Comparison of ENCODE assay signal across 8 cellular contexts in genomic region chr1:31977361-31978131, GRCh38. TPM values are rescaled to one million over a fixed set of nuclear protein-coding genes. Genes with fewer than 3 reads are reported as not detected.
DNase-seq lines count a peak whose midpoint lies in the region; ATAC-seq lines count a peak whose summit lies in the region.

No MANE protein-coding gene starts in this region.

- no peak for ATAC-seq in central memory CD8-positive, alpha-beta T cell (replicated peaks; ENCODE audit: extremely low read depth, poor library complexity, severe bottlenecking)
- ATAC-seq in naive B cell (ENCODE audit: low read depth in 2 of 2) (no peak), GM18870 (IDR thresholded peaks at IDR 0.05; ENCODE audit: unreplicated experiment) (no peak), HG03442 (IDR thresholded peaks at IDR 0.05; ENCODE audit: unreplicated experiment) (no peak)

- H3K27me3 Mint-ChIP-seq in central memory CD8-positive, alpha-beta T cell = no peaks in the 10 kb centered on the region
- H3K27me3 Mint-ChIP-seq in naive B cell = no peaks in the 10 kb centered on the region

- no peaks in the 10 kb centered on the region for H3K9me3 Mint-ChIP-seq in central memory CD8-positive, alpha-beta T cell
- H3K9me3 Mint-ChIP-seq in naive B cell = no peaks in the 10 kb centered on the region

- H3K27ac Mint-ChIP-seq in central memory CD8-positive, alpha-beta T cell (ENCODE audit: low read depth) = peak overlapping the region; percentile 14
- H3K27ac Mint-ChIP-seq in naive B cell = peak overlapping the region in 5 of 6 donors; percentile 5 to 88 (median 31)

- DNase-seq in GM03348 (ENCODE audit: low spot score) (peak; percentile 77), NCI-H524 (lab: John Stamatoyannopoulos, UW) (peak; percentile 32 to 75), naive B cell (no peak), A172 (ENCODE audit: low spot score) (no peak), NCI-H774 (lab: John Stamatoyannopoulos, UW) (no peak)
- no peak for DNase-seq in central memory CD8-positive, alpha-beta T cell (ENCODE audit: low spot score in 2 of 2)

- peaks cover 21% of the 10 kb centered on the region for H3K4me1 Mint-ChIP-seq in central memory CD8-positive, alpha-beta T cell
- H3K4me1 Mint-ChIP-seq in naive B cell = peaks cover 25 to 33% (median 26%) of the 10 kb centered on the region in 3 donors

- peaks cover 4% of the 10 kb centered on the region for H3K36me3 Mint-ChIP-seq in central memory CD8-positive, alpha-beta T cell (ENCODE audit: insufficient read depth)
- no peaks in the 10 kb centered on the region for H3K36me3 Mint-ChIP-seq in naive B cell

- no peak overlapping the region for H3K4me3 Mint-ChIP-seq in central memory CD8-positive, alpha-beta T cell
- peak overlapping the region in 2 of 8 donors; percentile 54 to 71 for H3K4me3 Mint-ChIP-seq in naive B cell

RNA-seq across cellular contexts. Expression of gene KHDRBS1, which starts 36.1 kb away (rescaled TPM):
- 100 to 1,000 TPM in 5 of 6 donors, 10 to 100 TPM in 1; 96.3 to 134 (median 115) TPM for polyA plus RNA-seq in naive B cell (ENCODE audit: low read depth in 6 of 6)
- total RNA-seq in A172 (2014; rRNA removed; shearing (Covaris generic)) = 58.0 and 70.0 TPM in 2 replicates

RNA-seq across cellular contexts. Expression of gene PTP4A2, which starts 39.4 kb away (rescaled TPM):
- 100 to 1,000 TPM; 251 to 474 (median 307) TPM for polyA plus RNA-seq in naive B cell (ENCODE audit: low read depth in 6 of 6)
- total RNA-seq in A172 (2014; rRNA removed; shearing (Covaris generic)) = 207 and 289 TPM in 2 replicates

Comparison
In these comparisons a context has a peak if more than half of its experiments do, and no peak if none do; other contexts are left out.
1. DNase-seq: peak in GM03348 (single experiment) and NCI-H524 (2 of 2); none in central memory CD8-positive, alpha-beta T cell (0 of 2), naive B cell (single experiment), A172 (single experiment) and NCI-H774 (single experiment).